8 cellular contexts compared by ENCODE assay signal in the genomic region with DNA sequence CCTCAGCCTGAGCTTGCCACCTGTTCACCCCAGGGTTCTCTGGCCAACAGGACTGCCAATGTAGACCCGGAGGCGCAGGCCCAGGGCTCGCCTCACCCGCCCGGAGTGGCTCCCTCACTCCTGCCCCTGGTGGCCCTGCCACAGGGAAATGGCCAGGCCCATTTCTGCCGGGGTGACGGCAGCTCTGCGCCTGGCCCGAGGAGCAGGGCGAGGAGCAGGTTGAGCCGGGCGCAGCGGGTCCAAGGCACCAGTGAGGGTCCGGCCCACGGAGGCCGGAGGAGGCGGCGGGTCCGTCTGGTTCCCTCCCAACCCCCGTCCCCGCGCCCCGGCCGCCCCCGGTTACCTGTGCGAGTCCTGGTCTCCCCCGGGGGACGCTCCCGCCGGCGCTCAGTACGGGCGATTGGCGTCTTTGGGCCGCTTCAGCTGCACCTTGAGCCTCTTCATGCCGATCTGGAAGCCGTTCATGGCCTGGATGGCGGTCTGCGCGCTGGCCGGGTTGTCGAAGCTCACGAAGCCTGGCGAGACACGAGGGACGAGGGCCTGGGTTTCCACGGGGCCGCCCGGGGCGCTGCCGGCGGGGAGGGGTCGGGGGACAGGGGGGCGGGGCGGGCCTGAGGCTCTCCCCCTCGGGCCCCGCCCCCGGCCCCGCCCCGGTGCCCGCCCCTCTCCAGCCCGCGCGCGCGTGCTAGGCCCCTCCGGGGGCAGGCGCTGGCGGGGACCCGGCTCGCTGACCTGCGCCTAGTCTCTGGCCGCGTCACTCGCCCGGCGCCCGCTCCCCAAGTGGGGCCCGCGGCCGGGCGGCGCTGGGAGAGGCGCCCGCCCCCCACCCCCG.
DNase-seq lines count a peak whose midpoint lies in the region; ATAC-seq and TF ChIP-seq lines count a peak whose summit lies in the region.

No MANE protein-coding gene starts in this region.

- peak overlapping the region; percentile 91 for H3K4me2 ChIP-seq in smooth muscle cell

- WGBS in smooth muscle cell (ENCODE audit: low lambda C conversion rate), result 5% methylated on average over 49 of the region's 86 CpGs

- no peaks in the 10 kb centered on the region for H4K20me1 ChIP-seq in smooth muscle cell (ENCODE audit: low read depth)

- peak; percentile 72 for ATAC-seq in GM19438 (IDR thresholded peaks at IDR 0.05; ENCODE audit: low read depth, unreplicated experiment)
- no peak for ATAC-seq in GM19351 (IDR thresholded peaks at IDR 0.05; ENCODE audit: unreplicated experiment)

- no peaks in the 10 kb centered on the region for H3K36me3 ChIP-seq in left ventricle myocardium inferior
- no peaks in the 10 kb centered on the region for H3K36me3 ChIP-seq in smooth muscle cell (ENCODE audit: low read depth)

- peaks cover 4% of the 10 kb centered on the region for H3F3A ChIP-seq in smooth muscle cell (ENCODE audit: low read depth)

- H3K4me1 ChIP-seq in left ventricle myocardium inferior (peaks cover 12% of the 10 kb centered on the region), smooth muscle cell (ENCODE audit: low read depth) (no peaks in the 10 kb centered on the region)

- peak overlapping the region; percentile 66 for H3K4me3 ChIP-seq in left ventricle myocardium inferior
- H3K4me3 ChIP-seq in smooth muscle cell, result peak overlapping the region; percentile 54

- DNase-seq in NCI-H510A treated with DMSO at 0.1 percent for 48 hours (lab: John Stamatoyannopoulos, UW) (peak; percentile 88), left ventricle myocardium inferior (no peak), smooth muscle cell (lab: John Stamatoyannopoulos, UW; ENCODE audit: unreplicated experiment) (no peak), SKM-1 (lab: John Stamatoyannopoulos, UW; ENCODE audit: unreplicated experiment) (no peak)
- no peak for DNase-seq in stimulated activated naive CD4-positive, alpha-beta T cell (lab: John Stamatoyannopoulos, UW)
- no peak for DNase-seq in activated CD4-positive, alpha-beta T cell treated with anti-CD3 and anti-CD28 coated beads, Interleukin-2, amount 50 U/mL, for 4 hours

- no peaks in the 10 kb centered on the region for H3K79me2 ChIP-seq in smooth muscle cell (ENCODE audit: low read depth)

- no peak overlapping the region for H2AFZ ChIP-seq in smooth muscle cell (ENCODE audit: low read depth)

- H3K27me3 ChIP-seq in left ventricle myocardium inferior (ENCODE audit: low read depth) (peaks cover 96% of the 10 kb centered on the region), smooth muscle cell (ENCODE audit: low read depth) (peaks cover 64% of the 10 kb centered on the region)

- no peaks in the 10 kb centered on the region for H3K9me3 ChIP-seq in left ventricle myocardium inferior (replicated peaks)
- H3K9me3 ChIP-seq in smooth muscle cell (replicated peaks; ENCODE audit: low read depth), result no peaks in the 10 kb centered on the region

- intact Hi-C loops in left ventricle myocardium inferior (cut with micrococcal nuclease), result no loop called here

- H3K27ac ChIP-seq in left ventricle myocardium inferior (replicated peaks), result no peak overlapping the region
- H3K27ac ChIP-seq in smooth muscle cell (ENCODE audit: low read depth), result no peak overlapping the region

- H3K9ac ChIP-seq in smooth muscle cell (ENCODE audit: low read depth), result no peak overlapping the region

- TF ChIP-seq CTCF in left ventricle myocardium inferior (IDR thresholded peaks at IDR 0.05; ENCODE audit: borderline replicate concordance) (no peak), smooth muscle cell (IDR thresholded peaks at IDR 0.05; ENCODE audit: borderline replicate concordance, insufficient read depth, poor library complexity, severe bottlenecking) (no peak)
